Comparison of ENCODE assay signal across 1 cellular context in genomic region chr6:115969930-115970273, GRCh38.
TF ChIP-seq lines count a peak whose summit lies in the region.

No MANE protein-coding gene starts in this region.

TF ChIP-seq in GM23338, 12 proteins besides CTCF, POLR2A, EP300 and RAD21 (continued from another document):
- TF ChIP-seq, protein P1, sequence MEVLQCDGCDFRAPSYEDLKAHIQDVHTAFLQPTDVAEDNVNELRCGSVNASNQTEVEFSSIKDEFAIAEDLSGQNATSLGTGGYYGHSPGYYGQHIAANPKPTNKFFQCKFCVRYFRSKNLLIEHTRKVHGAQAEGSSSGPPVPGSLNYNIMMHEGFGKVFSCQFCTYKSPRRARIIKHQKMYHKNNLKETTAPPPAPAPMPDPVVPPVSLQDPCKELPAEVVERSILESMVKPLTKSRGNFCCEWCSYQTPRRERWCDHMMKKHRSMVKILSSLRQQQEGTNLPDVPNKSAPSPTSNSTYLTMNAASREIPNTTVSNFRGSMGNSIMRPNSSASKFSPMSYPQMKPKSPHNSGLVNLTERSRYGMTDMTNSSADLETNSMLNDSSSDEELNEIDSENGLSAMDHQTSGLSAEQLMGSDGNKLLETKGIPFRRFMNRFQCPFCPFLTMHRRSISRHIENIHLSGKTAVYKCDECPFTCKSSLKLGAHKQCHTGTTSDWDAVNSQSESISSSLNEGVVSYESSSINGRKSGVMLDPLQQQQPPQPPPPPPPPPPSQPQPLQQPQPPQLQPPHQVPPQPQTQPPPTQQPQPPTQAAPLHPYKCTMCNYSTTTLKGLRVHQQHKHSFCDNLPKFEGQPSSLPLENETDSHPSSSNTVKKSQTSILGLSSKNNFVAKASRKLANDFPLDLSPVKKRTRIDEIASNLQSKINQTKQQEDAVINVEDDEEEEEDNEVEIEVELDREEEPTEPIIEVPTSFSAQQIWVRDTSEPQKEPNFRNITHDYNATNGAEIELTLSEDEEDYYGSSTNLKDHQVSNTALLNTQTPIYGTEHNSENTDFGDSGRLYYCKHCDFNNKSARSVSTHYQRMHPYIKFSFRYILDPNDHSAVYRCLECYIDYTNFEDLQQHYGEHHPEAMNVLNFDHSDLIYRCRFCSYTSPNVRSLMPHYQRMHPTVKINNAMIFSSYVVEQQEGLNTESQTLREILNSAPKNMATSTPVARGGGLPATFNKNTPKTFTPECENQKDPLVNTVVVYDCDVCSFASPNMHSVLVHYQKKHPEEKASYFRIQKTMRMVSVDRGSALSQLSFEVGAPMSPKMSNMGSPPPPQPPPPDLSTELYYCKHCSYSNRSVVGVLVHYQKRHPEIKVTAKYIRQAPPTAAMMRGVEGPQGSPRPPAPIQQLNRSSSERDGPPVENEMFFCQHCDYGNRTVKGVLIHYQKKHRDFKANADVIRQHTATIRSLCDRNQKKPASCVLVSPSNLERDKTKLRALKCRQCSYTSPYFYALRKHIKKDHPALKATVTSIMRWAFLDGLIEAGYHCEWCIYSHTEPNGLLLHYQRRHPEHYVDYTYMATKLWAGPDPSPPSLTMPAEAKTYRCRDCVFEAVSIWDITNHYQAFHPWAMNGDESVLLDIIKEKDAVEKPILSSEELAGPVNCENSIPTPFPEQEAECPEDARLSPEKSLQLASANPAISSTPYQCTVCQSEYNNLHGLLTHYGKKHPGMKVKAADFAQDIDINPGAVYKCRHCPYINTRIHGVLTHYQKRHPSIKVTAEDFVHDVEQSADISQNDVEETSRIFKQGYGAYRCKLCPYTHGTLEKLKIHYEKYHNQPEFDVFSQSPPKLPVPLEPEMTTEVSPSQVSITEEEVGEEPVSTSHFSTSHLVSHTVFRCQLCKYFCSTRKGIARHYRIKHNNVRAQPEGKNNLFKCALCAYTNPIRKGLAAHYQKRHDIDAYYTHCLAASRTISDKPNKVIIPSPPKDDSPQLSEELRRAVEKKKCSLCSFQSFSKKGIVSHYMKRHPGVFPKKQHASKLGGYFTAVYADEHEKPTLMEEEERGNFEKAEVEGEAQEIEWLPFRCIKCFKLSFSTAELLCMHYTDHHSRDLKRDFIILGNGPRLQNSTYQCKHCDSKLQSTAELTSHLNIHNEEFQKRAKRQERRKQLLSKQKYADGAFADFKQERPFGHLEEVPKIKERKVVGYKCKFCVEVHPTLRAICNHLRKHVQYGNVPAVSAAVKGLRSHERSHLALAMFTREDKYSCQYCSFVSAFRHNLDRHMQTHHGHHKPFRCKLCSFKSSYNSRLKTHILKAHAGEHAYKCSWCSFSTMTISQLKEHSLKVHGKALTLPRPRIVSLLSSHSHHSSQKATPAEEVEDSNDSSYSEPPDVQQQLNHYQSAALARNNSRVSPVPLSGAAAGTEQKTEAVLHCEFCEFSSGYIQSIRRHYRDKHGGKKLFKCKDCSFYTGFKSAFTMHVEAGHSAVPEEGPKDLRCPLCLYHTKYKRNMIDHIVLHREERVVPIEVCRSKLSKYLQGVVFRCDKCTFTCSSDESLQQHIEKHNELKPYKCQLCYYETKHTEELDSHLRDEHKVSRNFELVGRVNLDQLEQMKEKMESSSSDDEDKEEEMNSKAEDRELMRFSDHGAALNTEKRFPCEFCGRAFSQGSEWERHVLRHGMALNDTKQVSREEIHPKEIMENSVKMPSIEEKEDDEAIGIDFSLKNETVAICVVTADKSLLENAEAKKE (CRISPR knock-in tag; IDR thresholded peaks at IDR 0.05): no peak
- TF ChIP-seq ZNF114 (CRISPR knock-in tag; IDR thresholded peaks at IDR 0.05) (no peak), CREB1 (CRISPR knock-in tag; IDR thresholded peaks at IDR 0.05; ENCODE audit: low read depth) (no peak), EZH2phosphoT487 (IDR thresholded peaks at IDR 0.05; ENCODE audit: unreplicated experiment) (no peak)
- TF ChIP-seq, protein P2, sequence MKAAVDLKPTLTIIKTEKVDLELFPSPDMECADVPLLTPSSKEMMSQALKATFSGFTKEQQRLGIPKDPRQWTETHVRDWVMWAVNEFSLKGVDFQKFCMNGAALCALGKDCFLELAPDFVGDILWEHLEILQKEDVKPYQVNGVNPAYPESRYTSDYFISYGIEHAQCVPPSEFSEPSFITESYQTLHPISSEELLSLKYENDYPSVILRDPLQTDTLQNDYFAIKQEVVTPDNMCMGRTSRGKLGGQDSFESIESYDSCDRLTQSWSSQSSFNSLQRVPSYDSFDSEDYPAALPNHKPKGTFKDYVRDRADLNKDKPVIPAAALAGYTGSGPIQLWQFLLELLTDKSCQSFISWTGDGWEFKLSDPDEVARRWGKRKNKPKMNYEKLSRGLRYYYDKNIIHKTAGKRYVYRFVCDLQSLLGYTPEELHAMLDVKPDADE (IDR thresholded peaks at IDR 0.05): no peak
